1 cellular context compared by ENCODE assay signal in genomic region chr13:109119886-109120285, GRCh38.
TF ChIP-seq lines count a peak whose summit lies in the region.

No MANE protein-coding gene starts in this region.

TF ChIP-seq in K562, 482 proteins besides CTCF, POLR2A, EP300 and RAD21 (continued from another document):
- no peak for TF ChIP-seq BCLAF1 (IDR thresholded peaks at IDR 0.05; ENCODE audit: borderline replicate concordance in 1 of 2, control insufficient read depth in 1 of 2, low read depth in 2 of 2, low read length in 1 of 2)
- no peak for TF ChIP-seq LEF1 (IDR thresholded peaks at IDR 0.05)
- no peak for TF ChIP-seq ZNF143 (CRISPR knock-in tag; IDR thresholded peaks at IDR 0.05)
- TF ChIP-seq PRDM10 (IDR thresholded peaks at IDR 0.05; ENCODE audit: partially characterized antibody) = peak; percentile 92
- no peak for TF ChIP-seq POLR2G (IDR thresholded peaks at IDR 0.05; ENCODE audit: low read depth, low read length)
